ENCODE assay signal across 25 cellular contexts in the genomic region with DNA sequence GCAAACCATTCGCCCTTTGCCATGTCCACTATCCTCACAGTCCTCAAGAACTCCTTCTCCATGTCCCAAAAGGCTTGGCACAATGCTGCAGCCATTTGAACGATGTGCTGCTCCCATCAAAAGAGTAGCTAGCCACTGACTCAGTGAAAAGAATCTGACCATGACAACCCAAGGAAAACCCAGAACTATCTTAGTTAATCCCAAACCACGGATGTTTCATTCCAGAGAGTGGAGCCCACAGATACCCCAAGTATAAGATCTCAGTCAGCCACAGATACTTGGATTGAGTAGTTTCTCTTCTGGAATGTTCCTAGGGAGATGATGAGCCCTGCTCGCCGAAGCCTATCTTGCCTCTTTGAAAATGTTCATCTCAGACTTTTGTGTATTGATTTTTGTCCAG.
DNase-seq lines count a peak whose midpoint lies in the region; ATAC-seq and TF ChIP-seq lines count a peak whose summit lies in the region.
"Had no signal": no experiment of that assay in that cellular context is flagged by ENCODE, and none has a peak within 500 bp of the region (broad histone marks: within the 10 kb centered on the region; RNA-seq: fewer than 3 reads in every experiment).

No MANE protein-coding gene starts in this region.

- peaks cover 2% of the 10 kb centered on the region; the same call in 1 of the 2 replicates for H3K27me3 Mint-ChIP-seq in HFFc6 (ENCODE audit: insufficient read depth)
- H3K27me3 Mint-ChIP-seq: activated naive CD8-positive, alpha-beta T cell treated with anti-CD3 and anti-CD28 coated beads, Interleukin-2, amount 50 U/mL, for 24 hours had no signal

- no peaks in the 10 kb centered on the region for H3K9me3 ChIP-seq in ascending aorta
- no peaks in the 10 kb centered on the region for H3K9me3 ChIP-seq in thoracic aorta
- H3K9me3 ChIP-seq: spleen, tibial artery had no signal

- H3K36me3 Mint-ChIP-seq in HFFc6 (ENCODE audit: low read depth): peaks cover 62% of the 10 kb centered on the region
- H3K36me3 Mint-ChIP-seq: IgD-negative memory B cell had no signal

- H3K27ac Mint-ChIP-seq in HFFc6: peak overlapping the region; percentile 66
- H3K27ac Mint-ChIP-seq: activated naive CD8-positive, alpha-beta T cell treated with anti-CD3 and anti-CD28 coated beads, Interleukin-2, amount 50 U/mL, for 24 hours; B cell; IgD-negative memory B cell had no signal

- H3K4me3 ChIP-seq in ascending aorta (no peak overlapping the region), kidney epithelial cell (ENCODE audit: low read depth, low read length) (no peak overlapping the region), thoracic aorta (no peak overlapping the region)
- H3K4me3 ChIP-seq: dorsolateral prefrontal cortex, SK-N-MC, spleen, tibial artery had no signal

- DNase-seq in HFFc6 (peak; percentile 16), ascending aorta (ENCODE audit: low spot score in 2 of 2) (no peak), kidney epithelial cell (ENCODE audit: low read depth) (peak; percentile 31), thoracic aorta (ENCODE audit: low spot score) (no peak), NCI-H2227 treated with DMSO at 0.1 percent for 48 hours (lab: John Stamatoyannopoulos, UW) (no peak), COLO829 (ENCODE audit: low spot score) (no peak)
- DNase-seq: activated CD4-positive, alpha-beta T cell treated with anti-CD3 and anti-CD28 coated beads, Interleukin-2, amount 50 U/mL, for 48 hours; activated CD4-positive, CD25-positive, alpha-beta regulatory T cell; activated effector memory CD4-positive, alpha-beta T cell treated with Interleukin-2 at 50 U/mL for 16 hours; activated naive CD8-positive, alpha-beta T cell treated with anti-CD3 and anti-CD28 coated beads, Interleukin-2, amount 50 U/mL, for 24 hours; DND-41; dorsolateral prefrontal cortex; head of caudate nucleus; NCI-H2081; NCI-H510A treated with DMSO at 0.1 percent for 48 hours; NK-92 treated with Interleukin-12 subunit alpha and Interleukin-12 subunit beta, amount 100 ng/mL, for 24 hours; spleen; stimulated activated CD4-positive, alpha-beta T cell treated with anti-CD3 and anti-CD28 coated beads, Interleukin-4, amount 100 ng/mL, for 24 hours; stimulated activated naive CD4-positive, alpha-beta T cell treated with Interleukin-2 at 50 U/mL for 16 hours; T-helper 9 cell; tibial artery had no signal

- no peaks in the 10 kb centered on the region for H3K9me3 Mint-ChIP-seq in HFFc6
- H3K9me3 Mint-ChIP-seq: activated naive CD8-positive, alpha-beta T cell treated with anti-CD3 and anti-CD28 coated beads, Interleukin-2, amount 50 U/mL, for 24 hours had no signal

- peaks cover 37 to 85% of the 10 kb centered on the region in 2 donors for H3K36me3 ChIP-seq in ascending aorta
- H3K36me3 ChIP-seq in kidney epithelial cell (ENCODE audit: control insufficient read depth, insufficient read depth, low read length): peaks cover 1% of the 10 kb centered on the region
- peaks cover 39% of the 10 kb centered on the region for H3K36me3 ChIP-seq in thoracic aorta
- H3K36me3 ChIP-seq: spleen had no signal

- H3K4me1 ChIP-seq in ascending aorta: peaks cover 7 to 17% of the 10 kb centered on the region in 2 donors
- H3K4me1 ChIP-seq in thoracic aorta (ENCODE audit: control insufficient read depth in 1 of 2, low read depth in 2 of 2): peaks cover 14 to 39% of the 10 kb centered on the region in 2 donors
- H3K4me1 ChIP-seq: spleen had no signal

- ATAC-seq in thoracic aorta (ENCODE audit: insufficient number of reproducible peaks, low FRiP score, low read depth) (no peak), GM21529 (IDR thresholded peaks at IDR 0.05; ENCODE audit: unreplicated experiment) (no peak)
- ATAC-seq: activated naive CD8-positive, alpha-beta T cell treated with anti-CD3 and anti-CD28 coated beads, Interleukin-2, amount 50 U/mL, for 24 hours had no signal

- intact Hi-C loops in ascending aorta (cut with DNase I): no loop called here

- no peak for TF ChIP-seq CTCF in HFFc6 (IDR thresholded peaks at IDR 0.05)
- TF ChIP-seq CTCF in ascending aorta (IDR thresholded peaks at IDR 0.05): no peak
- TF ChIP-seq CTCF in kidney epithelial cell (IDR thresholded peaks at IDR 0.05; ENCODE audit: insufficient read depth, low read length, poor library complexity, severe bottlenecking): no peak
- no peak for TF ChIP-seq CTCF in thoracic aorta (IDR thresholded peaks at IDR 0.05)

- H3K27ac ChIP-seq in ascending aorta (peak overlapping the region; percentile 41 to 46), thoracic aorta (peak overlapping the region; percentile 4 to 45)
- H3K27ac ChIP-seq: dorsolateral prefrontal cortex, SK-N-MC, spleen had no signal

- peak overlapping the region; percentile 4; the same call in 1 of the 2 replicates for H3K4me3 Mint-ChIP-seq in HFFc6
- H3K4me3 Mint-ChIP-seq: activated naive CD8-positive, alpha-beta T cell treated with anti-CD3 and anti-CD28 coated beads, Interleukin-2, amount 50 U/mL, for 24 hours; B cell; IgD-negative memory B cell had no signal

- H3K27me3 ChIP-seq in ascending aorta: no peaks in the 10 kb centered on the region
- H3K27me3 ChIP-seq in kidney epithelial cell (ENCODE audit: control insufficient read depth, insufficient read depth, low read length): no peaks in the 10 kb centered on the region
- no peaks in the 10 kb centered on the region for H3K27me3 ChIP-seq in thoracic aorta (replicated peaks; ENCODE audit: insufficient read depth)
- H3K27me3 ChIP-seq: dorsolateral prefrontal cortex, tibial artery had no signal

- peaks cover 56% of the 10 kb centered on the region for H3K4me1 Mint-ChIP-seq in HFFc6 (ENCODE audit: low read depth)
- H3K4me1 Mint-ChIP-seq: activated naive CD8-positive, alpha-beta T cell treated with anti-CD3 and anti-CD28 coated beads, Interleukin-2, amount 50 U/mL, for 24 hours; B cell; IgD-negative memory B cell had no signal

Comparison
In these comparisons a context has a peak if more than half of its experiments do, and no peak if none do; other contexts are left out.
1. DNase-seq: peak in HFFc6 (single experiment) and kidney epithelial cell (single experiment); none in ascending aorta (0 of 2), thoracic aorta (single experiment), NCI-H2227 treated with DMSO at 0.1 percent for 48 hours (single experiment) and COLO829 (single experiment).